14 cellular contexts compared by ENCODE assay signal in the genomic region with DNA sequence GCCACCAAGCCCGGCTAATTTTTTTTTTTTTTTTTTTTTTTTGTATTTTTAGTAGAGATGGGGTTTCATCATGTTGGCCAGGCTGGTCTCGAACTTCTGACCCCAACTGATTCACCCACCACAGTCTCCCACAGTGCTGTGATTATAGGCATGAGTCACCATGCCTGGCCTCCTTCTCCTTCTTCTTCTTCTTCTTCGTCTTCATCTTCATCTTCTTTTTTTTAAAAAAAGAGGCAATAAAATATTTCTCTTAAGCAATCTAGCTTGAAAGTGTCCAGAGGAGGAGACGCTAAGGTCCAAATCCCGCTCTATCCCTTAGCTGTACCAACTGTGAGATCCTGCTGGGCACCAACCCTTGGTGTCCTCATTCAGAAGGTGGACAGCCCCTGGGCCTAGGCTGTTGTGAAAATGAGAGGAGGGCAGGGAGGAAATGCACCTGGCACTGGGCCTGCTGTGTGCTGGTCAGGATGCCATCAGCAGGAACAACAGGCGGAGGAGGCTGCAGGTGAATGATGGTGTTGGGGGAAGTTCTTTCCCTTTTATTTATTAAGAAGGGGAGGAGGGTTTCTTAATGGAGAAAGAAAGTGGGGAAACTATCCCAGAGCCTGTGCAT. TPM values are rescaled to one million over a fixed set of nuclear protein-coding genes. Genes with fewer than 3 reads are reported as not detected.
A peak's percentile ranks its signal among the peaks of the same experiment; 100 is the strongest.
DNase-seq lines count a peak whose midpoint lies in the region; ATAC-seq, FAIRE-seq and TF ChIP-seq lines count a peak whose summit lies in the region.
"Had no signal": no experiment of that assay in that cellular context is flagged by ENCODE, and none has a peak within 500 bp of the region (broad histone marks: within the 10 kb centered on the region; RNA-seq: fewer than 3 reads in every experiment).

No MANE protein-coding gene starts in this region.

- H3K9me3 ChIP-seq in GM23248 (ENCODE audit: low read depth): no peaks in the 10 kb centered on the region
- H3K9me3 ChIP-seq in gastrocnemius medialis: no peaks in the 10 kb centered on the region

- H2AFZ ChIP-seq in GM23248: no peak overlapping the region
- H2AFZ ChIP-seq: parathyroid adenoma had no signal

- H3K36me3 ChIP-seq in GM23248 (ENCODE audit: low read depth) (no peaks in the 10 kb centered on the region), gastrocnemius medialis (no peaks in the 10 kb centered on the region)

- intact Hi-C loops in gastrocnemius medialis (cut with DNase I; ENCODE audit: low total_unique reads): loop anchor here (10.0 kb wide), 3 partner anchors 350 to 1730 kb away; partner anchors contain the start of genes AIFM2, ANAPC16 and ASCC1
- intact Hi-C loops in activated CD4-positive, alpha-beta memory T cell treated with anti-CD3 and anti-CD28 coated beads for 36 hours (cut with micrococcal nuclease): no loop called here

- FAIRE-seq in frontal cortex (lab: Jason Lieb, UNC): no peak

- H3K9ac ChIP-seq in GM23248: no peak overlapping the region
- H3K9ac ChIP-seq: parathyroid adenoma had no signal

- no peak for TF ChIP-seq POLR2A in gastrocnemius medialis (IDR thresholded peaks at IDR 0.05)

- no peaks in the 10 kb centered on the region for H3K9me3 Mint-ChIP-seq in chondrocyte (ENCODE audit: low read depth)
- H3K9me3 Mint-ChIP-seq in activated CD4-positive, alpha-beta memory T cell treated with anti-CD3 and anti-CD28 coated beads for 36 hours: no peaks in the 10 kb centered on the region
- H3K9me3 Mint-ChIP-seq: mesothelial cell of epicardium had no signal

- POLR2A ChIA-PET in activated CD4-positive, alpha-beta memory T cell treated with anti-CD3 and anti-CD28 coated beads for 36 hours (lab: Charles Lee): no interaction called here

- DNase-seq in GM23248: peak; percentile 72
- DNase-seq in NCI-H226: peak; percentile 71
- peak; percentile 33 for DNase-seq in chondrocyte (ENCODE audit: low spot score)
- DNase-seq in gastrocnemius medialis: no peak
- no peak for DNase-seq in frontal cortex (ENCODE audit: low spot score in 2 of 2)
- no peak for DNase-seq in activated T-cell treated with anti-CD3 and anti-CD28 coated beads, Interleukin-2, amount 50 U/mL, for 1 hour
- DNase-seq in activated CD4-positive, alpha-beta memory T cell treated with anti-CD3 and anti-CD28 coated beads for 36 hours: no peak
- DNase-seq: effector memory CD4-positive, alpha-beta T cell; NCI-H1417; NCI-H748 treated with DMSO at 0.1 percent for 48 hours; stimulated activated naive CD8-positive, alpha-beta T cell treated with anti-CD3 and anti-CD28 coated beads, Interleukin-15, Interleukin-2, amounts not matched to agents 100 U/mL and 50 U/mL, for 24 hours; T-helper 1 cell had no signal

- H3K4me3 Mint-ChIP-seq in chondrocyte (ENCODE audit: unreplicated experiment): no peak overlapping the region
- no peak overlapping the region for H3K4me3 Mint-ChIP-seq in activated CD4-positive, alpha-beta memory T cell treated with anti-CD3 and anti-CD28 coated beads for 36 hours
- H3K4me3 Mint-ChIP-seq: mesothelial cell of epicardium had no signal

- in situ Hi-C loops in GM23248 (cut with MboI) (no loop called here), gastrocnemius medialis (cut with MboI; ENCODE audit: low sequenced_read_pairs in 4 of 4) (loop anchor here in 1 of 4 donors (25.0 kb wide), 1 partner anchor 372 kb away; no protein-coding TSS in a partner anchor)

- no peak for ATAC-seq in gastrocnemius medialis
- ATAC-seq: stimulated activated naive CD8-positive, alpha-beta T cell treated with anti-CD3 and anti-CD28 coated beads, Interleukin-15, Interleukin-2, amounts not matched to agents 100 U/mL and 50 U/mL, for 24 hours had no signal

- CTCF ChIA-PET in activated CD4-positive, alpha-beta memory T cell treated with anti-CD3 and anti-CD28 coated beads for 36 hours (lab: Charles Lee): no interaction called here

- peak overlapping the region; percentile 59 for H3K27ac Mint-ChIP-seq in chondrocyte (ENCODE audit: unreplicated experiment)
- no peak overlapping the region for H3K27ac Mint-ChIP-seq in activated CD4-positive, alpha-beta memory T cell treated with anti-CD3 and anti-CD28 coated beads for 36 hours
- H3K27ac Mint-ChIP-seq: mesothelial cell of epicardium had no signal

- H4K20me1 ChIP-seq in GM23248 (ENCODE audit: insufficient read depth): no peaks in the 10 kb centered on the region

- TF ChIP-seq CTCF in chondrocyte (IDR thresholded peaks at IDR 0.05) (no peak), gastrocnemius medialis (IDR thresholded peaks at IDR 0.05 in 4 of 5, conservative IDR thresholded peaks at IDR 0.05 in 1 of 5) (no peak)

- no peaks in the 10 kb centered on the region for H3K79me2 ChIP-seq in GM23248 (ENCODE audit: insufficient read depth)
- H3K79me2 ChIP-seq: parathyroid adenoma had no signal

- H3K4me1 ChIP-seq in GM23248 (ENCODE audit: insufficient read depth) (peaks cover 33% of the 10 kb centered on the region), gastrocnemius medialis (peaks cover 19 to 32% of the 10 kb centered on the region in 2 donors)

- H3K9me2 ChIP-seq in GM23248 (ENCODE audit: insufficient read depth): no peaks in the 10 kb centered on the region

- H3K27ac ChIP-seq in GM23248 (no peak overlapping the region), gastrocnemius medialis (peak overlapping the region; percentile 19 to 82 (median 42))
- H3K27ac ChIP-seq: parathyroid adenoma had no signal

- H3K36me3 Mint-ChIP-seq in chondrocyte (ENCODE audit: low read depth): no peaks in the 10 kb centered on the region
- H3K36me3 Mint-ChIP-seq in activated CD4-positive, alpha-beta memory T cell treated with anti-CD3 and anti-CD28 coated beads for 36 hours: no peaks in the 10 kb centered on the region
- H3K36me3 Mint-ChIP-seq: mesothelial cell of epicardium had no signal

- H3K27me3 ChIP-seq in GM23248 (replicated peaks; ENCODE audit: insufficient read depth) (no peaks in the 10 kb centered on the region), gastrocnemius medialis (no peaks in the 10 kb centered on the region)

- WGBS in GM23248 (ENCODE audit: low coverage in 1 of 2, low lambda C conversion rate in 2 of 2, missing lambda C conversion rate in 2 of 2), 2 experiments: 44 to 51% methylated on average over 6 of the region's 6 CpGs

- no peaks in the 10 kb centered on the region for H3K27me3 Mint-ChIP-seq in chondrocyte (ENCODE audit: low read depth)
- H3K27me3 Mint-ChIP-seq in activated CD4-positive, alpha-beta memory T cell treated with anti-CD3 and anti-CD28 coated beads for 36 hours: peaks cover 7% of the 10 kb centered on the region

- peaks cover 17% of the 10 kb centered on the region for H3F3A ChIP-seq in GM23248 (ENCODE audit: insufficient read depth)

- H3K4me2 ChIP-seq in GM23248 (ENCODE audit: unreplicated experiment): peak overlapping the region; percentile 24

- H3K4me3 ChIP-seq in GM23248: no peak overlapping the region
- H3K4me3 ChIP-seq in gastrocnemius medialis: no peak overlapping the region

- peaks cover 38% of the 10 kb centered on the region for H3K4me1 Mint-ChIP-seq in chondrocyte (ENCODE audit: low read depth)
- H3K4me1 Mint-ChIP-seq in activated CD4-positive, alpha-beta memory T cell treated with anti-CD3 and anti-CD28 coated beads for 36 hours (ENCODE audit: low read depth): peaks cover 7% of the 10 kb centered on the region

RNA-seq across cellular contexts. Expression of gene PSAP, which starts 13.9 kb away (rescaled TPM):
- 665 and 715 TPM in 2 replicates for total RNA-seq in GM23248 (2014; rRNA removed; shearing (Covaris generic))
- polyA plus RNA-seq in GM23248 (2016; fragmentation: Nextera tagmentation; extraction: Ambion mirVana): 1,142 and 1,168 TPM in 2 replicates
- total RNA-seq in chondrocyte (963 to 1,130 TPM (median 970 TPM) in 3 replicates), gastrocnemius medialis (1,000 to 10,000 TPM in 3 of 4 donors, 100 to 1,000 TPM in 1; 833 to 1,730 (median 1,179) TPM), frontal cortex (482 TPM)
- 100 to 1,000 TPM; 137 to 144 TPM for total RNA-seq in activated CD4-positive, alpha-beta memory T cell treated with anti-CD3 and anti-CD28 coated beads for 36 hours

Comparison
In these comparisons a context has a peak if more than half of its experiments do, and no peak if none do; other contexts are left out.
1. DNase-seq: peak in GM23248 (single experiment), NCI-H226 (single experiment) and chondrocyte (single experiment); none in gastrocnemius medialis (0 of 2), frontal cortex (0 of 2), activated T-cell treated with anti-CD3 and anti-CD28 coated beads, Interleukin-2, amount 50 U/mL, for 1 hour (single experiment) and activated CD4-positive, alpha-beta memory T cell treated with anti-CD3 and anti-CD28 coated beads for 36 hours (single experiment).